In genomic region chr2:7517122-7517487, GRCh38 we compare ENCODE assay signal across 10 cellular contexts.
DNase-seq lines count a peak whose midpoint lies in the region; ATAC-seq lines count a peak whose summit lies in the region.
"Had no signal": no experiment of that assay in that cellular context is flagged by ENCODE, and none has a peak within 500 bp of the region (broad histone marks: within the 10 kb centered on the region; RNA-seq: fewer than 3 reads in every experiment).

No MANE protein-coding gene starts in this region.

- H4K8ac ChIP-seq in mesenchymal stem cell (ENCODE audit: low read length): no peak overlapping the region

- no peak overlapping the region for H4K91ac ChIP-seq in mesenchymal stem cell (ENCODE audit: low read length)

- DNase-seq in CD8-positive, alpha-beta memory T cell: peak in 4 of 5 donors; percentile 14 to 71 (median 56)
- peak; percentile 7 for DNase-seq in Jurkat, Clone E6-1 (ENCODE audit: low read depth, low spot score)
- DNase-seq in mesenchymal stem cell (peak; percentile 93), A172 (ENCODE audit: low spot score) (no peak), kidney tubule cell (ENCODE audit: low spot score) (no peak)
- DNase-seq: CD4-positive, CD25-positive, alpha-beta regulatory T cell; NCI-H1048 had no signal

- H3K27ac ChIP-seq in CD8-positive, alpha-beta memory T cell (ENCODE audit: low read depth, low read length): no peak overlapping the region
- no peak overlapping the region for H3K27ac ChIP-seq in mesenchymal stem cell (ENCODE audit: low read length, poor library complexity, severe bottlenecking)
- H3K27ac ChIP-seq: suprapubic skin had no signal

- no peaks in the 10 kb centered on the region for H3K9me3 Mint-ChIP-seq in CD8-positive, alpha-beta memory T cell
- no peaks in the 10 kb centered on the region for H3K9me3 Mint-ChIP-seq in activated T-helper 17 cell treated with anti-CD3 and anti-CD28 coated beads, Interleukin-2, amount 50 U/mL, for 72 hours

- H3K9ac ChIP-seq in mesenchymal stem cell (ENCODE audit: low read length): peak overlapping the region; percentile 13

- H3K4me3 Mint-ChIP-seq in CD8-positive, alpha-beta memory T cell: peak overlapping the region; percentile 24 to 89 (median 81)
- peak overlapping the region; percentile 51 for H3K4me3 Mint-ChIP-seq in activated T-helper 17 cell treated with anti-CD3 and anti-CD28 coated beads, Interleukin-2, amount 50 U/mL, for 72 hours
- H3K4me3 Mint-ChIP-seq: CD4-positive, CD25-positive, alpha-beta regulatory T cell had no signal

- peak; percentile 93 for ATAC-seq in activated T-helper 17 cell treated with anti-CD3 and anti-CD28 coated beads, Interleukin-2, amount 50 U/mL, for 72 hours (replicated peaks)
- no peak for ATAC-seq in HG03135 (IDR thresholded peaks at IDR 0.05; ENCODE audit: unreplicated experiment)

- H2BK12ac ChIP-seq in mesenchymal stem cell (ENCODE audit: low read length in 2 of 2): no peak overlapping the region

- H3K18ac ChIP-seq in mesenchymal stem cell (ENCODE audit: low read depth in 1 of 2, low read length in 2 of 2): no peak overlapping the region

- no peaks in the 10 kb centered on the region for H3K27me3 ChIP-seq in CD8-positive, alpha-beta memory T cell (ENCODE audit: insufficient read depth, low read length, poor library complexity, severe bottlenecking)
- H3K27me3 ChIP-seq in mesenchymal stem cell (ENCODE audit: control insufficient read depth in 1 of 2, insufficient read depth in 1 of 2, low read length in 2 of 2): no peaks in the 10 kb centered on the region
- H3K27me3 ChIP-seq: suprapubic skin had no signal

- no peak overlapping the region for H3K4me2 ChIP-seq in mesenchymal stem cell (ENCODE audit: low read length, poor library complexity, severe bottlenecking)

- POLR2A ChIA-PET in CD8-positive, alpha-beta memory T cell (lab: Charles Lee): interaction anchor here (1.1 kb wide), 1 partner anchor 9 kb away, joined by 4 read pairs; no protein-coding TSS in a partner anchor

- no peak overlapping the region for H2AK5ac ChIP-seq in mesenchymal stem cell (ENCODE audit: low read length, severe bottlenecking)

- H2AFZ ChIP-seq in mesenchymal stem cell (ENCODE audit: low read depth, low read length): no peak overlapping the region

- WGBS in mesenchymal stem cell: 26% methylated on average over 4 of the region's 6 CpGs

- no peak overlapping the region for H2BK5ac ChIP-seq in mesenchymal stem cell (ENCODE audit: low read depth, low read length, poor library complexity, severe bottlenecking)

- CTCF ChIA-PET in CD8-positive, alpha-beta memory T cell (lab: Charles Lee): interaction anchor here (1.0 kb wide), 1 partner anchor 51 kb away, joined by 3 read pairs; no protein-coding TSS in a partner anchor

- H3K14ac ChIP-seq in mesenchymal stem cell (ENCODE audit: low read length in 2 of 2): no peak overlapping the region

- peaks cover 0 to 3% (median 0%) of the 10 kb centered on the region in 3 donors for H3K36me3 Mint-ChIP-seq in CD8-positive, alpha-beta memory T cell
- no peaks in the 10 kb centered on the region for H3K36me3 Mint-ChIP-seq in activated T-helper 17 cell treated with anti-CD3 and anti-CD28 coated beads, Interleukin-2, amount 50 U/mL, for 72 hours (ENCODE audit: low read depth)
- H3K36me3 Mint-ChIP-seq: CD4-positive, CD25-positive, alpha-beta regulatory T cell had no signal

- no peak overlapping the region for H2BK120ac ChIP-seq in mesenchymal stem cell (ENCODE audit: low read depth, low read length)

- H3K36me3 ChIP-seq in CD8-positive, alpha-beta memory T cell (ENCODE audit: insufficient read depth, low read length): no peaks in the 10 kb centered on the region
- H3K36me3 ChIP-seq in mesenchymal stem cell (ENCODE audit: control insufficient read depth in 1 of 2, insufficient read depth in 2 of 2, low read depth in 1 of 2, low read length in 2 of 2): no peaks in the 10 kb centered on the region
- H3K36me3 ChIP-seq: suprapubic skin had no signal

- H3K9me3 ChIP-seq in CD8-positive, alpha-beta memory T cell (ENCODE audit: low read length): no peaks in the 10 kb centered on the region
- H3K9me3 ChIP-seq in mesenchymal stem cell (ENCODE audit: control insufficient read depth, low read length): no peaks in the 10 kb centered on the region
- H3K9me3 ChIP-seq: suprapubic skin had no signal

- H3K27me3 Mint-ChIP-seq in CD8-positive, alpha-beta memory T cell: peaks cover 0 to 2% of the 10 kb centered on the region in 2 donors
- no peaks in the 10 kb centered on the region for H3K27me3 Mint-ChIP-seq in activated T-helper 17 cell treated with anti-CD3 and anti-CD28 coated beads, Interleukin-2, amount 50 U/mL, for 72 hours

- no peak overlapping the region for H3K23ac ChIP-seq in mesenchymal stem cell (ENCODE audit: low read length in 2 of 2)

- H3K79me1 ChIP-seq in mesenchymal stem cell (replicated peaks; ENCODE audit: low read length, poor library complexity, severe bottlenecking): no peaks in the 10 kb centered on the region

- no peak overlapping the region for H3K4ac ChIP-seq in mesenchymal stem cell (ENCODE audit: low read depth in 1 of 2, low read length in 2 of 2)

- no peak overlapping the region for H2BK15ac ChIP-seq in mesenchymal stem cell (ENCODE audit: low read depth, poor library complexity, severe bottlenecking)

- peak overlapping the region; percentile 9 to 96 (median 90) for H3K27ac Mint-ChIP-seq in CD8-positive, alpha-beta memory T cell
- H3K27ac Mint-ChIP-seq in activated T-helper 17 cell treated with anti-CD3 and anti-CD28 coated beads, Interleukin-2, amount 50 U/mL, for 72 hours: peak overlapping the region; percentile 40
- H3K27ac Mint-ChIP-seq: CD4-positive, CD25-positive, alpha-beta regulatory T cell had no signal

- peak overlapping the region; percentile 6 for H3K4me3 ChIP-seq in CD8-positive, alpha-beta memory T cell (ENCODE audit: low read length)
- H3K4me3 ChIP-seq in Jurkat, Clone E6-1 (ENCODE audit: low read length): no peak overlapping the region
- peak overlapping the region in 1 of 2 experiments; percentile 42 for H3K4me3 ChIP-seq in mesenchymal stem cell (ENCODE audit: insufficient read depth in 1 of 2, low read depth in 1 of 2, low read length in 2 of 2)
- H3K4me3 ChIP-seq: suprapubic skin had no signal

- H3K4me1 ChIP-seq in CD8-positive, alpha-beta memory T cell (ENCODE audit: insufficient read depth, low read length): peaks cover 15% of the 10 kb centered on the region
- no peaks in the 10 kb centered on the region for H3K4me1 ChIP-seq in mesenchymal stem cell (ENCODE audit: control insufficient read depth, insufficient read depth, low read depth, low read length)
- H3K4me1 ChIP-seq: suprapubic skin had no signal

- peaks cover 27 to 49% (median 38%) of the 10 kb centered on the region in 3 donors for H3K4me1 Mint-ChIP-seq in CD8-positive, alpha-beta memory T cell
- peaks cover 4% of the 10 kb centered on the region for H3K4me1 Mint-ChIP-seq in activated T-helper 17 cell treated with anti-CD3 and anti-CD28 coated beads, Interleukin-2, amount 50 U/mL, for 72 hours

Comparison
In these comparisons a context has a peak if more than half of its experiments do, and no peak if none do; other contexts are left out.
1. DNase-seq: peak in CD8-positive, alpha-beta memory T cell (4 of 5), Jurkat, Clone E6-1 (single experiment) and mesenchymal stem cell (single experiment); none in A172 (single experiment) and kidney tubule cell (single experiment).